1 cellular context compared by ENCODE assay signal in the genomic region with DNA sequence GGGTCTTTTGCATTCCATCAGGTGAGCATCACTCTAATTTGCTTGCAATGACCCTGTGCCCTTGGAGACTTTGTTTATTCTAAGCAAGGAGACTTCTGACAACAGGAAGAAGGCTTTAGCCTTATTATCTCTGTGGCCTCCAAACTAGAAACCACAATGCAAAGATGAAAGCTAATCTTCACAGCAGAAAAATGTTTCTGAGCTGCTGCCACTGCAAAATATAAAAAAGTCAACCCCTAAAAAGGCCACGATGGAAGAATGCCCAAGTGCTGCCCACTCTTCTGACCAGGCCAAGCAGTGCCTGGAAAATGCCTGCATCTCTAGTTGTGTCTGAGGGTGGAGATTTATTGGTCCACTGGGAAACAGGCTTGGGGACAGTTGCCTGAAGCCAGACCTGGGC.
TF ChIP-seq lines count a peak whose summit lies in the region.

No MANE protein-coding gene starts in this region.

TF ChIP-seq in SK-N-SH treated with all-trans-retinoic acid at 6 μM for 48 hours, 23 proteins besides CTCF, POLR2A, EP300 and RAD21 (continued from another document):
- TF ChIP-seq, protein P1, sequence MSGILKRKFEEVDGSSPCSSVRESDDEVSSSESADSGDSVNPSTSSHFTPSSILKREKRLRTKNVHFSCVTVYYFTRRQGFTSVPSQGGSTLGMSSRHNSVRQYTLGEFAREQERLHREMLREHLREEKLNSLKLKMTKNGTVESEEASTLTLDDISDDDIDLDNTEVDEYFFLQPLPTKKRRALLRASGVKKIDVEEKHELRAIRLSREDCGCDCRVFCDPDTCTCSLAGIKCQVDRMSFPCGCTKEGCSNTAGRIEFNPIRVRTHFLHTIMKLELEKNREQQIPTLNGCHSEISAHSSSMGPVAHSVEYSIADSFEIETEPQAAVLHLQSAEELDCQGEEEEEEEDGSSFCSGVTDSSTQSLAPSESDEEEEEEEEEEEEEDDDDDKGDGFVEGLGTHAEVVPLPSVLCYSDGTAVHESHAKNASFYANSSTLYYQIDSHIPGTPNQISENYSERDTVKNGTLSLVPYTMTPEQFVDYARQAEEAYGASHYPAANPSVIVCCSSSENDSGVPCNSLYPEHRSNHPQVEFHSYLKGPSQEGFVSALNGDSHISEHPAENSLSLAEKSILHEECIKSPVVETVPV (CRISPR knock-in tag; IDR thresholded peaks at IDR 0.05) = no peak
- TF ChIP-seq CSDC2 (CRISPR knock-in tag; IDR thresholded peaks at IDR 0.05) = no peak
- no peak for TF ChIP-seq GLIS3 (CRISPR knock-in tag; IDR thresholded peaks at IDR 0.05)
- TF ChIP-seq, protein P2, sequence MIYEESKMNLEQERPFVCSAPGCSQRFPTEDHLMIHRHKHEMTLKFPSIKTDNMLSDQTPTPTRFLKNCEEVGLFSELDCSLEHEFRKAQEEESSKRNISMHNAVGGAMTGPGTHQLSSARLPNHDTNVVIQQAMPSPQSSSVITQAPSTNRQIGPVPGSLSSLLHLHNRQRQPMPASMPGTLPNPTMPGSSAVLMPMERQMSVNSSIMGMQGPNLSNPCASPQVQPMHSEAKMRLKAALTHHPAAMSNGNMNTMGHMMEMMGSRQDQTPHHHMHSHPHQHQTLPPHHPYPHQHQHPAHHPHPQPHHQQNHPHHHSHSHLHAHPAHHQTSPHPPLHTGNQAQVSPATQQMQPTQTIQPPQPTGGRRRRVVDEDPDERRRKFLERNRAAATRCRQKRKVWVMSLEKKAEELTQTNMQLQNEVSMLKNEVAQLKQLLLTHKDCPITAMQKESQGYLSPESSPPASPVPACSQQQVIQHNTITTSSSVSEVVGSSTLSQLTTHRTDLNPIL (CRISPR knock-in tag; IDR thresholded peaks at IDR 0.05; ENCODE audit: low read depth) = no peak
TF ChIP-seq in SK-N-SH treated with all-trans-retinoic acid at 6 μM for 48 hours: peak in this region for 0.
